Comparison of ENCODE assay signal across 1 cellular context in genomic region chr13:77565635-77566034, GRCh38.
TF ChIP-seq lines count a peak whose summit lies in the region.

No MANE protein-coding gene starts in this region.

TF ChIP-seq in GM23338, 12 proteins besides CTCF, POLR2A, EP300 and RAD21 (continued from another document):
- no peak for TF ChIP-seq ZNF462 (CRISPR knock-in tag; IDR thresholded peaks at IDR 0.05)
- no peak for TF ChIP-seq NANOG (IDR thresholded peaks at IDR 0.05; ENCODE audit: borderline replicate concordance)
- TF ChIP-seq CREB1 (CRISPR knock-in tag; IDR thresholded peaks at IDR 0.05; ENCODE audit: low read depth), result no peak
- TF ChIP-seq JUNB (IDR thresholded peaks at IDR 0.05; ENCODE audit: unreplicated experiment), result no peak
- TF ChIP-seq EZH2 (IDR thresholded peaks at IDR 0.05; ENCODE audit: low read depth, unreplicated experiment), result no peak
- no peak for TF ChIP-seq POLR2AphosphoS5 (IDR thresholded peaks at IDR 0.05; ENCODE audit: low read depth)
